In the genomic region with DNA sequence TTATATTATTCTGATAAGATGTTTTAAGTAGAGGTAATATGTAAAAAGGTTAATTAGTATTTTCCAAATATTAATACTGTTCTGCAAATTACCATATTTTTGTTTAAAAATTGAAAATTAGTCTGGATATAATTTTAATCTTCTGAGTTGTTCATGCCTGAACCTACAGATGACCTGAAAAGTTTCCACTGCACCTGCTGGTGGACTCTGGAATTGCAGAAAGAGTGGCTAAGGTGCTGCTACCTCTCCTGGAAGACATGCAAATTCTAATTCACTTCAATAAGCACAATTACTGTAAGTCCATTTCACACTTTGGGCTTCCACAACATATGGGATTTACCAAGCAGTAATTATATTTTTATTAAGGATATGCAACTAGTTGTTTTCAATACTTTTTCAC, we compare ENCODE assay signal across 8 cellular contexts.
DNase-seq lines count a peak whose midpoint lies in the region; ATAC-seq, FAIRE-seq and TF ChIP-seq lines count a peak whose summit lies in the region.

No MANE protein-coding gene starts in this region.

- dilution Hi-C loops in keratinocyte (cut with MboI; ENCODE audit: extremely low pct_ligation_motif_present, low sequenced_read_pairs) = no loop called here

- no peak overlapping the region for H2AFZ ChIP-seq in keratinocyte (ENCODE audit: control insufficient read depth, low read length)

- H4K20me1 ChIP-seq in keratinocyte (ENCODE audit: control insufficient read depth, extremely low read depth, insufficient read depth, low read length) = no peaks in the 10 kb centered on the region

- no peaks in the 10 kb centered on the region for H3K9me3 ChIP-seq in Panc1 (ENCODE audit: control insufficient read depth, insufficient read depth, low read depth, low read length)
- H3K9me3 ChIP-seq in keratinocyte (ENCODE audit: control insufficient read depth, low read depth, low read length) = no peaks in the 10 kb centered on the region

- in situ Hi-C loops in Panc1 (cut with HindIII; ENCODE audit: low pct_unique_long_range_greater_than_20kb, low sequenced_read_pairs) = no loop called here

- H3K4me1 ChIP-seq in Panc1 (ENCODE audit: control insufficient read depth, insufficient read depth, low read length) = no peaks in the 10 kb centered on the region
- no peaks in the 10 kb centered on the region for H3K4me1 ChIP-seq in keratinocyte (ENCODE audit: control insufficient read depth, extremely low read depth, insufficient read depth, low read length)

- H3K27ac ChIP-seq in Panc1 (ENCODE audit: low read length) (no peak overlapping the region), keratinocyte (ENCODE audit: control insufficient read depth, insufficient read depth, low read length) (no peak overlapping the region)

- H3K36me3 ChIP-seq in Panc1 (ENCODE audit: control insufficient read depth, insufficient read depth, low read length) = no peaks in the 10 kb centered on the region
- no peaks in the 10 kb centered on the region for H3K36me3 ChIP-seq in keratinocyte (ENCODE audit: control insufficient read depth in 2 of 2, extremely low read depth in 1 of 2, insufficient read depth in 2 of 2, low read length in 2 of 2)

- H3K9me1 ChIP-seq in keratinocyte (ENCODE audit: control insufficient read depth, extremely low read depth, insufficient read depth, low read length) = no peaks in the 10 kb centered on the region

- peak; percentile 79 for FAIRE-seq in keratinocyte (lab: Jason Lieb, UNC)

- no peak overlapping the region for H3K9ac ChIP-seq in keratinocyte (ENCODE audit: control insufficient read depth, extremely low read depth, insufficient read depth, low read length)

- no peak overlapping the region for H3K4me2 ChIP-seq in keratinocyte (ENCODE audit: control insufficient read depth, extremely low read depth, insufficient read depth, low read depth, low read length)

- H3K79me2 ChIP-seq in keratinocyte (ENCODE audit: control insufficient read depth, insufficient read depth, low read length) = no peaks in the 10 kb centered on the region

- intact Hi-C loops in Panc1 (cut with micrococcal nuclease; ENCODE audit: unreplicated experiment) = no loop called here
- intact Hi-C loops in posterior vena cava (cut with DNase I) = no loop called here

- no TSS peak for BruUV-seq in Panc1 (replicated peaks; lab: Mats Ljungman, UMichigan)

- TF ChIP-seq CTCF in Panc1 (IDR thresholded peaks at IDR 0.05) (peak; percentile 71; the same call in 1 of the 2 replicates), keratinocyte (optimal IDR thresholded peaks at IDR 0.05 in 1 of 3, IDR thresholded peaks at IDR 0.05 in 1 of 3, conservative IDR thresholded peaks at IDR 0.05 in 1 of 3; ENCODE audit: extremely low read depth in 1 of 3, insufficient read depth in 2 of 3, low read length in 3 of 3) (peak; percentile 59 to 69 (median 62))

- H3K4me3 ChIP-seq in Panc1 (ENCODE audit: low read depth in 2 of 2, low read length in 2 of 2) (no peak overlapping the region), keratinocyte (ENCODE audit: control insufficient read depth in 2 of 3, extremely low read depth in 1 of 3, insufficient read depth in 2 of 3, low read depth in 1 of 3, low read length in 3 of 3) (no peak overlapping the region)

- no peak for ATAC-seq in Panc1

- peaks cover 8% of the 10 kb centered on the region for H3K27me3 ChIP-seq in Panc1 (ENCODE audit: control insufficient read depth, insufficient read depth, low read length)
- H3K27me3 ChIP-seq in keratinocyte (ENCODE audit: control insufficient read depth, extremely low read depth, insufficient read depth, low read length) = peaks cover 20% of the 10 kb centered on the region

- CTCF ChIA-PET in Panc1 (lab: Charles Lee) = no interaction called here

- peak; percentile 10 for DNase-seq in DMS 273 treated with DMSO at 0.1 percent for 48 hours (lab: John Stamatoyannopoulos, UW)
- peak; percentile 5 for DNase-seq in H4 (ENCODE audit: low spot score)
- DNase-seq in Panc1 (ENCODE audit: low read depth, low spot score) = no peak
- peak; percentile 86 for DNase-seq in activated effector memory CD4-positive, alpha-beta T cell treated with anti-CD3 and anti-CD28 coated beads, Interleukin-2, amount 50 U/mL, for 16 hours
- no peak for DNase-seq in keratinocyte (ENCODE audit: low read depth, low spot score)
- DNase-seq in stimulated activated CD8-positive, alpha-beta memory T cell treated with anti-CD3 and anti-CD28 coated beads, Interleukin-7, amount 100 ng/mL, for 1 hour (ENCODE audit: low read depth in 2 of 2) = peak; percentile 18 to 50
- DNase-seq in retina = no peak
- no peak for DNase-seq in posterior vena cava (ENCODE audit: low spot score)

- POLR2A ChIA-PET in Panc1 (lab: Charles Lee) = no interaction called here

Comparison
In these comparisons a context has a peak if more than half of its experiments do, and no peak if none do; other contexts are left out.
1. DNase-seq: peak in DMS 273 treated with DMSO at 0.1 percent for 48 hours (single experiment), H4 (single experiment), activated effector memory CD4-positive, alpha-beta T cell treated with anti-CD3 and anti-CD28 coated beads, Interleukin-2, amount 50 U/mL, for 16 hours (single experiment) and stimulated activated CD8-positive, alpha-beta memory T cell treated with anti-CD3 and anti-CD28 coated beads, Interleukin-7, amount 100 ng/mL, for 1 hour (2 of 2); none in Panc1 (single experiment), keratinocyte (single experiment), retina (single experiment) and posterior vena cava (single experiment).